Comparison of ENCODE assay signal across 10 cellular contexts in the genomic region with DNA sequence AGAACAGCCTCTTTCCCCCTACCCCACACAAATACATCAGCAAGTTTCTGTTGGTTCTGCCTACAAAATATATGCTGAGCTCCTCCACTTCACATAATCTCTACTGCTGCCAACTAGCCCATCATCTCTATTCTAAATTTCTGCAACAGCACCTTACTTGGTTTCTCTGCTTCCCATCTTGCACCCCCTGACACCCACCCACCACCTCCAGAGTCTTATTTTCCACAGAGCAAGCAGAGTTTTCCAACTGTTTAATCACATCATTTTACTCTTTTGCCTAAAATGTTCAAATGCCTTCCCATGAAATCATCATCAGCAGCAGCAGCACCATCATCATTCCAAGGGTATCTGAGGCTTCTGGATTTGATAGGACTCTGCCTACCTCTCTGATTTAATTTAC.
"Had no signal": no experiment of that assay in that cellular context is flagged by ENCODE, and none has a peak within 500 bp of the region (broad histone marks: within the 10 kb centered on the region; RNA-seq: fewer than 3 reads in every experiment).

No MANE protein-coding gene starts in this region.

- H3K9ac ChIP-seq: GM23248 had no signal

- H3K9me3 ChIP-seq: HAP-1 had no signal

- H2AFZ ChIP-seq: GM23248 had no signal

- H3K4me3 ChIP-seq: GM23248, HAP-1, K562 had no signal

- H3K36me3 ChIP-seq: HAP-1 had no signal

- H3K4me1 ChIP-seq: HAP-1 had no signal

- H3K27ac ChIP-seq: GM23248, HL-60 had no signal

- ATAC-seq: HCT116, K562 had no signal

- H3K4me3 Mint-ChIP-seq: HFFc6 had no signal

- H3K27ac Mint-ChIP-seq: HFFc6 had no signal

- DNase-seq: GM23248, GOT3, H7, HFFc6, IMR-90, KG1 had no signal
